9 cellular contexts compared by ENCODE assay signal in genomic region chr11:108025387-108026080, GRCh38. TPM values are rescaled to one million over a fixed set of nuclear protein-coding genes. Genes with fewer than 3 reads are reported as not detected.
DNase-seq lines count a peak whose midpoint lies in the region; ATAC-seq and TF ChIP-seq lines count a peak whose summit lies in the region.
"Had no signal": no experiment of that assay in that cellular context is flagged by ENCODE, and none has a peak within 500 bp of the region (broad histone marks: within the 10 kb centered on the region; RNA-seq: fewer than 3 reads in every experiment).

No MANE protein-coding gene starts in this region.

- no peaks in the 10 kb centered on the region for H3K27me3 ChIP-seq in KMS-11 (ENCODE audit: insufficient read depth, low read depth)
- H3K27me3 ChIP-seq in rectal smooth muscle tissue (ENCODE audit: control insufficient read depth, insufficient read depth, low read length) = no peaks in the 10 kb centered on the region

- no peak overlapping the region for H2AFZ ChIP-seq in KMS-11 (ENCODE audit: low read depth)

- H3K27ac ChIP-seq in KMS-11 = peak overlapping the region; percentile 56
- peak overlapping the region; percentile 76 for H3K27ac ChIP-seq in rectal smooth muscle tissue (ENCODE audit: low read depth, low read length)
- H3K27ac ChIP-seq: HL-60 had no signal

- peak overlapping the region; percentile 44; the same call in 1 of the 2 replicates for H3K4me2 ChIP-seq in KMS-11

- H4K20me1 ChIP-seq in KMS-11 (ENCODE audit: insufficient read depth) = no peaks in the 10 kb centered on the region

- H3K4me1 Mint-ChIP-seq in HFFc6 (ENCODE audit: low read depth) = peaks cover 29% of the 10 kb centered on the region

- ATAC-seq in GM18907 (IDR thresholded peaks at IDR 0.05; ENCODE audit: unreplicated experiment) = peak; percentile 97

- H3K4me3 Mint-ChIP-seq in HFFc6 = no peak overlapping the region

- no peaks in the 10 kb centered on the region for H3K27me3 Mint-ChIP-seq in HFFc6 (ENCODE audit: insufficient read depth)

- H3K4me3 ChIP-seq in KMS-11 (IDR thresholded peaks at IDR 0.05; ENCODE audit: insufficient read depth, low read depth, low read length) = no peak overlapping the region
- H3K4me3 ChIP-seq in rectal smooth muscle tissue (ENCODE audit: low read length) = no peak overlapping the region

- peaks cover 7% of the 10 kb centered on the region for H3K36me3 Mint-ChIP-seq in HFFc6 (ENCODE audit: low read depth)

- H3K27ac Mint-ChIP-seq in HFFc6 = peak overlapping the region; percentile 48; the same call in 1 of the 2 replicates

- peaks cover 32% of the 10 kb centered on the region for H3K4me1 ChIP-seq in KMS-11 (ENCODE audit: low read depth, poor library complexity, severe bottlenecking)
- H3K4me1 ChIP-seq in rectal smooth muscle tissue (ENCODE audit: control insufficient read depth, insufficient read depth, low read length) = peaks cover 21% of the 10 kb centered on the region

- DNase-seq in HFFc6 = no peak
- DNase-seq in NCI-H748 treated with DMSO at 0.1 percent for 48 hours (lab: John Stamatoyannopoulos, UW) = no peak
- DNase-seq in stimulated activated CD4-positive, alpha-beta T cell treated with anti-CD3 and anti-CD28 coated beads, Interleukin-12 subunit alpha, Interleukin-12 subunit beta, amount 100 ng/mL, for 4 hours = no peak
- DNase-seq in mesenteric fat pad (ENCODE audit: low spot score) = no peak
- DNase-seq: stimulated activated CD4-positive, alpha-beta T cell treated with anti-CD3 and anti-CD28 coated beads, Interleukin-4, amount 100 ng/mL, for 1 hour had no signal

- H3K9ac ChIP-seq in KMS-11 (no peak overlapping the region), rectal smooth muscle tissue (ENCODE audit: low read length) (no peak overlapping the region)

- peaks cover 73% of the 10 kb centered on the region; the same call in 1 of the 2 replicates for H3K79me2 ChIP-seq in KMS-11 (ENCODE audit: insufficient read depth, low read depth)

- TF ChIP-seq CTCF in HFFc6 (IDR thresholded peaks at IDR 0.05) (no peak), KMS-11 (conservative IDR thresholded peaks at IDR 0.05; ENCODE audit: low read depth, low read length) (peak; percentile 18; the same call in 1 of the 2 replicates)

- H3K36me3 ChIP-seq in KMS-11 (ENCODE audit: insufficient read depth) = no peaks in the 10 kb centered on the region
- H3K36me3 ChIP-seq in rectal smooth muscle tissue (ENCODE audit: control insufficient read depth, insufficient read depth, low read length) = no peaks in the 10 kb centered on the region

- H3K9me3 Mint-ChIP-seq in HFFc6 = no peaks in the 10 kb centered on the region

RNA-seq across cellular contexts. Expression of gene CUL5, which starts 16.8 kb away (rescaled TPM):
- total RNA-seq in HFFc6 (2021; fragmentation: NEBNext Ultra II Directional; extraction: Animal tissue kit (Norgen Biotek cat#: 25700)) = 10 to 100 TPM; 32.3 to 38.4 (median 36.2) TPM
- total RNA-seq in mesenteric fat pad = 33.3 TPM
